ENCODE assay signal across 23 cellular contexts in the genomic region with DNA sequence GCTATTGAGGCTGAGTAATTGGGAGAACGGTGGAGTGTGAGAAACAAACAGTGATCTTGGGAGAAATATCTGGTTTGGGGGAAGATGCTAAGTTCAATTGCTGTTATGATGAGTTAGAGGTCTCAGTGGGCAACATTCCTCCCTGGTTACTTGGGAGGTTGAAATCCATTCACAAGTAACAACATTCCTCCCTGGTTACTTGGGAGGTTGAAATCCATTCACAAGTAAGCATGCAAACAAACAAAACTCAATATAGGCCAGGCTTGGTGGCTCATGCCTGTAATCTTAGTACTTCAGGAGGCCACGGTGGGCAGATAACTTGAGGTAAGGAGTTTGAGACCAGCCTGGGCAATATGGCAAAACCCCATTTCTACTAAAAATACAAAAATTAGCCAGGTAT. TPM values are rescaled to one million over a fixed set of nuclear protein-coding genes. Genes with fewer than 3 reads are reported as not detected.
"Had no signal": no experiment of that assay in that cellular context is flagged by ENCODE, and none has a peak within 500 bp of the region (broad histone marks: within the 10 kb centered on the region; RNA-seq: fewer than 3 reads in every experiment).

No MANE protein-coding gene starts in this region.

- H3K36me3 ChIP-seq: left ventricle myocardium inferior, lower lobe of right lung, right lobe of liver, tibial nerve, upper lobe of right lung had no signal

- H3K4me3 ChIP-seq: dorsolateral prefrontal cortex, left ventricle myocardium inferior, lower lobe of right lung, psoas muscle, right lobe of liver, skin epidermis, testis, tibial nerve, upper lobe of right lung had no signal

- H3K4me1 ChIP-seq: lower lobe of right lung, psoas muscle, testis, upper lobe of right lung had no signal

- ATAC-seq: esophagus mucosa; psoas muscle; right lobe of liver; stimulated activated naive B cell treated with anti-CD40 and anti-IgM and Interleukin-4, amounts not matched to agents 10 μg/mL and 1 μg/mL and 100 μg/mL, for 72 hours; stimulated activated naive CD8-positive, alpha-beta T cell treated with anti-CD3 and anti-CD28 coated beads, Interleukin-15, amount 100 ng/mL, for 72 hours; upper lobe of right lung had no signal

- DNase-seq: cortex of kidney; dorsolateral prefrontal cortex; effector CD8-positive, alpha-beta T cell; foreskin fibroblast; kidney; left cardiac atrium; left ventricle myocardium inferior; lower lobe of right lung; naive B cell; psoas muscle; retina; right lobe of liver; stimulated activated CD4-positive, alpha-beta T cell treated with anti-CD3 and anti-CD28 coated beads, Interleukin-2, amount 100 ng/mL, for 24 hours; stimulated activated CD4-positive, alpha-beta T cell treated with anti-CD3 and anti-CD28 coated beads, Interleukin-4, amount 100 ng/mL, for 4 hours; stimulated activated naive B cell treated with anti-CD40 and anti-IgM and Interleukin-4, amounts not matched to agents 10 μg/mL and 1 μg/mL and 100 μg/mL, for 72 hours; stimulated activated naive CD8-positive, alpha-beta T cell treated with anti-CD3 and anti-CD28 coated beads, Interleukin-15, amount 100 ng/mL, for 72 hours; testis; upper lobe of right lung had no signal

- H3K27ac ChIP-seq: dorsolateral prefrontal cortex, left ventricle myocardium inferior, lower lobe of right lung, psoas muscle, right lobe of liver, skin epidermis, testis, tibial nerve, upper lobe of right lung had no signal

- H3K9me3 ChIP-seq: lower lobe of right lung, psoas muscle, right lobe of liver, testis, tibial nerve, upper lobe of right lung had no signal

- H3K27me3 ChIP-seq: right lobe of liver, testis, tibial nerve, upper lobe of right lung had no signal

RNA-seq across cellular contexts. Expression of a gene that starts 38.7 kb away (rescaled TPM):
- total RNA-seq: dorsolateral prefrontal cortex, esophagus mucosa, left cardiac atrium, left ventricle myocardium inferior, lower lobe of right lung, osteoblast, psoas muscle, subcutaneous adipose tissue, testis, tibial nerve, upper lobe of right lung had no signal
- polyA plus RNA-seq: psoas muscle had no signal
